Comparison of ENCODE assay signal across 1 cellular context in the genomic region with DNA sequence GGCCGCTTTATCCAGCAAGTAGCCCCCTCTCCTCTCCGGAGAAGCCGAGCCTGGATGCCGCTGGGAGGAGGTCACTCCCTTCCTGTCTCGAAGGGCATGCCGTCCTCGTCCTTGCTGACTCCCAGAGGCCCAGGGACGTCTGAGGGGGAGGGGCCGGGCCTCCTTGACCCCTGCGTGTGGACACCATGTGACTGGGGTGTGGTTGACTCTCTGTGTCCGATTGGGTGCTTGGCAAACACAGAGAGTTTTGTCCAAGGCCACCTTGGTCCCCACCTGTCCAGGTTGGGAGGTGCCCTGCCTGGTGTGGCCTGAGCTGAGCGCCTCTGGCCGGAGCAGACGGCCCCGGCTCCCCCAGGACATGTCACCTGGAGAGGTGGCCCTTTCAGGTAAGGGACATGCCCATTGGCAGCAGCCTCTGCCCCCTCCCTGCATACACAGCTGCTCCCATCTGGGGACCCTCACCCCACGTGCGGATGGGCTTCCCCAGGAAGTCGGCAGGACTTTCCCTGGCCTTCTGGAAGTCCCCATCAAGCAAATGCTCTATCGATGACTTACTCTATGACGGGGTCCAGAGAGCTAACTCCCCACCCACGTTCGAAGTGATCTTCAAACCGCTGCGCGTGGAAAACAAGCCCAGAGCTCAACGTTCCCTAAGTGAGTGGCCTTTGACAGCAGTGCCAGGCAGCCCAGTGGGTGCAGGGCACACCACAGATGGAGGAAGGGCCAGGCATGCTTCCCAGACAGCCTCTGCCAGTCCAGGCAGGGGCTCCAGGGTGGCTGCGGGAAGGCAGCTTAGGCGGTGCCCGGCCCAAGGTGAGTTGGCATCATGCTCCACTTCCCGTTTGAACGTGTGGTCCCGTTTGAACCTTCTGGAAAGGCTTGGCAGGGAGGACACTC.
TF ChIP-seq lines count a peak whose summit lies in the region.

SMIM38 (plus strand) TSS at position 634 of the 897 bp plus-strand sequence. CDS start 1,912 bp downstream, outside the sequence.

TF ChIP-seq in GM23338, 12 proteins besides CTCF, POLR2A, EP300 and RAD21:
- TF ChIP-seq REST (IDR thresholded peaks at IDR 0.05; ENCODE audit: unreplicated experiment), result no peak
- no peak for TF ChIP-seq STAT1 (IDR thresholded peaks at IDR 0.05; ENCODE audit: unreplicated experiment)
- no peak for TF ChIP-seq JUNB (IDR thresholded peaks at IDR 0.05; ENCODE audit: unreplicated experiment)
- TF ChIP-seq EZH2phosphoT487 (IDR thresholded peaks at IDR 0.05; ENCODE audit: unreplicated experiment), result no peak
- no peak for TF ChIP-seq NANOG (IDR thresholded peaks at IDR 0.05; ENCODE audit: borderline replicate concordance)
- TF ChIP-seq CREB1 (CRISPR knock-in tag; IDR thresholded peaks at IDR 0.05; ENCODE audit: low read depth), result no peak
- TF ChIP-seq ZNF331 (CRISPR knock-in tag; IDR thresholded peaks at IDR 0.05; ENCODE audit: low read depth), result no peak
- no peak for TF ChIP-seq ZNF462 (CRISPR knock-in tag; IDR thresholded peaks at IDR 0.05)
- no peak for TF ChIP-seq ZNF114 (CRISPR knock-in tag; IDR thresholded peaks at IDR 0.05)
- TF ChIP-seq, protein P1, sequence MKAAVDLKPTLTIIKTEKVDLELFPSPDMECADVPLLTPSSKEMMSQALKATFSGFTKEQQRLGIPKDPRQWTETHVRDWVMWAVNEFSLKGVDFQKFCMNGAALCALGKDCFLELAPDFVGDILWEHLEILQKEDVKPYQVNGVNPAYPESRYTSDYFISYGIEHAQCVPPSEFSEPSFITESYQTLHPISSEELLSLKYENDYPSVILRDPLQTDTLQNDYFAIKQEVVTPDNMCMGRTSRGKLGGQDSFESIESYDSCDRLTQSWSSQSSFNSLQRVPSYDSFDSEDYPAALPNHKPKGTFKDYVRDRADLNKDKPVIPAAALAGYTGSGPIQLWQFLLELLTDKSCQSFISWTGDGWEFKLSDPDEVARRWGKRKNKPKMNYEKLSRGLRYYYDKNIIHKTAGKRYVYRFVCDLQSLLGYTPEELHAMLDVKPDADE (IDR thresholded peaks at IDR 0.05), result no peak
- TF ChIP-seq POLR2AphosphoS5 (IDR thresholded peaks at IDR 0.05; ENCODE audit: low read depth), result no peak
- TF ChIP-seq EZH2 (IDR thresholded peaks at IDR 0.05; ENCODE audit: low read depth, unreplicated experiment), result no peak
